ENCODE assay signal across 2 cellular contexts in genomic region chr7:20503278-20503677, GRCh38.
TF ChIP-seq lines count a peak whose summit lies in the region.

No MANE protein-coding gene starts in this region.

TF ChIP-seq in SK-N-SH, 30 proteins besides CTCF, POLR2A, EP300 and RAD21 (continued from another document):
- no peak for TF ChIP-seq NFIC (IDR thresholded peaks at IDR 0.05; ENCODE audit: borderline replicate concordance)
- no peak for TF ChIP-seq JUND (IDR thresholded peaks at IDR 0.05)
- TF ChIP-seq, protein P1, sequence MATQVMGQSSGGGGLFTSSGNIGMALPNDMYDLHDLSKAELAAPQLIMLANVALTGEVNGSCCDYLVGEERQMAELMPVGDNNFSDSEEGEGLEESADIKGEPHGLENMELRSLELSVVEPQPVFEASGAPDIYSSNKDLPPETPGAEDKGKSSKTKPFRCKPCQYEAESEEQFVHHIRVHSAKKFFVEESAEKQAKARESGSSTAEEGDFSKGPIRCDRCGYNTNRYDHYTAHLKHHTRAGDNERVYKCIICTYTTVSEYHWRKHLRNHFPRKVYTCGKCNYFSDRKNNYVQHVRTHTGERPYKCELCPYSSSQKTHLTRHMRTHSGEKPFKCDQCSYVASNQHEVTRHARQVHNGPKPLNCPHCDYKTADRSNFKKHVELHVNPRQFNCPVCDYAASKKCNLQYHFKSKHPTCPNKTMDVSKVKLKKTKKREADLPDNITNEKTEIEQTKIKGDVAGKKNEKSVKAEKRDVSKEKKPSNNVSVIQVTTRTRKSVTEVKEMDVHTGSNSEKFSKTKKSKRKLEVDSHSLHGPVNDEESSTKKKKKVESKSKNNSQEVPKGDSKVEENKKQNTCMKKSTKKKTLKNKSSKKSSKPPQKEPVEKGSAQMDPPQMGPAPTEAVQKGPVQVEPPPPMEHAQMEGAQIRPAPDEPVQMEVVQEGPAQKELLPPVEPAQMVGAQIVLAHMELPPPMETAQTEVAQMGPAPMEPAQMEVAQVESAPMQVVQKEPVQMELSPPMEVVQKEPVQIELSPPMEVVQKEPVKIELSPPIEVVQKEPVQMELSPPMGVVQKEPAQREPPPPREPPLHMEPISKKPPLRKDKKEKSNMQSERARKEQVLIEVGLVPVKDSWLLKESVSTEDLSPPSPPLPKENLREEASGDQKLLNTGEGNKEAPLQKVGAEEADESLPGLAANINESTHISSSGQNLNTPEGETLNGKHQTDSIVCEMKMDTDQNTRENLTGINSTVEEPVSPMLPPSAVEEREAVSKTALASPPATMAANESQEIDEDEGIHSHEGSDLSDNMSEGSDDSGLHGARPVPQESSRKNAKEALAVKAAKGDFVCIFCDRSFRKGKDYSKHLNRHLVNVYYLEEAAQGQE (IDR thresholded peaks at IDR 0.05; ENCODE audit: low read depth, low read length): no peak
- TF ChIP-seq, protein P2, sequence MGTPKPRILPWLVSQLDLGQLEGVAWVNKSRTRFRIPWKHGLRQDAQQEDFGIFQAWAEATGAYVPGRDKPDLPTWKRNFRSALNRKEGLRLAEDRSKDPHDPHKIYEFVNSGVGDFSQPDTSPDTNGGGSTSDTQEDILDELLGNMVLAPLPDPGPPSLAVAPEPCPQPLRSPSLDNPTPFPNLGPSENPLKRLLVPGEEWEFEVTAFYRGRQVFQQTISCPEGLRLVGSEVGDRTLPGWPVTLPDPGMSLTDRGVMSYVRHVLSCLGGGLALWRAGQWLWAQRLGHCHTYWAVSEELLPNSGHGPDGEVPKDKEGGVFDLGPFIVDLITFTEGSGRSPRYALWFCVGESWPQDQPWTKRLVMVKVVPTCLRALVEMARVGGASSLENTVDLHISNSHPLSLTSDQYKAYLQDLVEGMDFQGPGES (IDR thresholded peaks at IDR 0.05; ENCODE audit: low read depth, low read length): no peak
- peak; percentile 84 for TF ChIP-seq GATA2 (CRISPR knock-in tag; IDR thresholded peaks at IDR 0.05)
- TF ChIP-seq NRF1 (IDR thresholded peaks at IDR 0.05; ENCODE audit: low read depth, low read length): no peak
- TF ChIP-seq MXI1 (IDR thresholded peaks at IDR 0.05; ENCODE audit: low read depth, low read length): no peak
- TF ChIP-seq FOSL2 (IDR thresholded peaks at IDR 0.05; ENCODE audit: borderline replicate concordance, low read depth): no peak
- TF ChIP-seq RFX5 (IDR thresholded peaks at IDR 0.05; ENCODE audit: low read length): no peak
- no peak for TF ChIP-seq FOXJ3 (CRISPR knock-in tag; IDR thresholded peaks at IDR 0.05)
- TF ChIP-seq POLR2AphosphoS5 (IDR thresholded peaks at IDR 0.05; ENCODE audit: low read depth, low read length): no peak
- TF ChIP-seq TAF1 (IDR thresholded peaks at IDR 0.05; ENCODE audit: borderline replicate concordance, low read depth, low read length): no peak
- TF ChIP-seq ELF1 (IDR thresholded peaks at IDR 0.05): no peak
- TF ChIP-seq, protein P3, sequence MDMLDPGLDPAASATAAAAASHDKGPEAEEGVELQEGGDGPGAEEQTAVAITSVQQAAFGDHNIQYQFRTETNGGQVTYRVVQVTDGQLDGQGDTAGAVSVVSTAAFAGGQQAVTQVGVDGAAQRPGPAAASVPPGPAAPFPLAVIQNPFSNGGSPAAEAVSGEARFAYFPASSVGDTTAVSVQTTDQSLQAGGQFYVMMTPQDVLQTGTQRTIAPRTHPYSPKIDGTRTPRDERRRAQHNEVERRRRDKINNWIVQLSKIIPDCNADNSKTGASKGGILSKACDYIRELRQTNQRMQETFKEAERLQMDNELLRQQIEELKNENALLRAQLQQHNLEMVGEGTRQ (IDR thresholded peaks at IDR 0.05; ENCODE audit: borderline replicate concordance, low read depth, low read length): no peak
- TF ChIP-seq MAX (IDR thresholded peaks at IDR 0.05; ENCODE audit: low read depth): no peak
- no peak for TF ChIP-seq TCF12 (IDR thresholded peaks at IDR 0.05)
- TF ChIP-seq EZH2phosphoT487 (IDR thresholded peaks at IDR 0.05; ENCODE audit: borderline replicate concordance, low read depth): no peak
- TF ChIP-seq YY1 (IDR thresholded peaks at IDR 0.05; ENCODE audit: low read depth): no peak
- TF ChIP-seq MEF2A (IDR thresholded peaks at IDR 0.05; ENCODE audit: borderline replicate concordance, low read depth): no peak
- no peak for TF ChIP-seq RXRA (IDR thresholded peaks at IDR 0.05; ENCODE audit: borderline replicate concordance, low read depth)
- no peak for TF ChIP-seq TEAD4 (IDR thresholded peaks at IDR 0.05; ENCODE audit: borderline replicate concordance, insufficient read depth)
- no peak for TF ChIP-seq SMC3 (IDR thresholded peaks at IDR 0.05; ENCODE audit: low read depth, low read length)

TF ChIP-seq in SK-N-SH treated with all-trans-retinoic acid at 6 μM for 48 hours, 23 proteins besides CTCF, POLR2A, EP300 and RAD21 (continued from another document):
- no peak for TF ChIP-seq ZFP30 (CRISPR knock-in tag; IDR thresholded peaks at IDR 0.05)
TF ChIP-seq in SK-N-SH treated with all-trans-retinoic acid at 6 μM for 48 hours: peak in this region for 0.
